ENCODE assay signal across 1 cellular context in the genomic region with DNA sequence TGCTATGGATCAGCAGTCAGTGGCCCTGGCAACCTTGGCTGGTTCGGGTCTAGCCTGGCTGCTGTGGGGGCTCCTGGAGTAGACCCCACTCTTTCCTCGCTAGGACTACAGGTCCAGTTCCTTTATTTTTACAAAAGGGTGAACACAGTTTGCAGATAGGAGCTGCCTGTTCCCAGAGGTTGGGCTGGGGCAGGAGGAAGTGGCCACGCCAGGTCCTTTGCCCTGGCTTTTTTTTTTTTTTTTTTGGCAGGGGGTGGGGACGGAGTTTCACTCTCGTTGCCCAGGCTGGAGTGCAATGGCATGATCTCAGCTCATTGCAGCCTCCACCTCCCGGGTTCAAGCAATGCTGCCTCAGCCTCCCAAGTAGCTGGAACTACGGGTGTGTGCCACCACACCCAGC.
TF ChIP-seq lines count a peak whose summit lies in the region.

No MANE protein-coding gene starts in this region.

TF ChIP-seq in SK-N-SH treated with all-trans-retinoic acid at 6 μM for 48 hours, 23 proteins besides CTCF, POLR2A, EP300 and RAD21 (continued from another document):
- TF ChIP-seq, protein P1, sequence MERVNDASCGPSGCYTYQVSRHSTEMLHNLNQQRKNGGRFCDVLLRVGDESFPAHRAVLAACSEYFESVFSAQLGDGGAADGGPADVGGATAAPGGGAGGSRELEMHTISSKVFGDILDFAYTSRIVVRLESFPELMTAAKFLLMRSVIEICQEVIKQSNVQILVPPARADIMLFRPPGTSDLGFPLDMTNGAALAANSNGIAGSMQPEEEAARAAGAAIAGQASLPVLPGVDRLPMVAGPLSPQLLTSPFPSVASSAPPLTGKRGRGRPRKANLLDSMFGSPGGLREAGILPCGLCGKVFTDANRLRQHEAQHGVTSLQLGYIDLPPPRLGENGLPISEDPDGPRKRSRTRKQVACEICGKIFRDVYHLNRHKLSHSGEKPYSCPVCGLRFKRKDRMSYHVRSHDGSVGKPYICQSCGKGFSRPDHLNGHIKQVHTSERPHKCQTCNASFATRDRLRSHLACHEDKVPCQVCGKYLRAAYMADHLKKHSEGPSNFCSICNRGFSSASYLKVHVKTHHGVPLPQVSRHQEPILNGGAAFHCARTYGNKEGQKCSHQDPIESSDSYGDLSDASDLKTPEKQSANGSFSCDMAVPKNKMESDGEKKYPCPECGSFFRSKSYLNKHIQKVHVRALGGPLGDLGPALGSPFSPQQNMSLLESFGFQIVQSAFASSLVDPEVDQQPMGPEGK (CRISPR knock-in tag; IDR thresholded peaks at IDR 0.05; ENCODE audit: borderline replicate concordance) = no peak
- TF ChIP-seq ISL1 (CRISPR knock-in tag; IDR thresholded peaks at IDR 0.05) = no peak
- no peak for TF ChIP-seq ESRRG (CRISPR knock-in tag; IDR thresholded peaks at IDR 0.05)
- no peak for TF ChIP-seq OSR1 (CRISPR knock-in tag; IDR thresholded peaks at IDR 0.05)
- no peak for TF ChIP-seq ZNF70 (CRISPR knock-in tag; IDR thresholded peaks at IDR 0.05)
- no peak for TF ChIP-seq CSRNP3 (CRISPR knock-in tag; IDR thresholded peaks at IDR 0.05)
- TF ChIP-seq, protein P2, sequence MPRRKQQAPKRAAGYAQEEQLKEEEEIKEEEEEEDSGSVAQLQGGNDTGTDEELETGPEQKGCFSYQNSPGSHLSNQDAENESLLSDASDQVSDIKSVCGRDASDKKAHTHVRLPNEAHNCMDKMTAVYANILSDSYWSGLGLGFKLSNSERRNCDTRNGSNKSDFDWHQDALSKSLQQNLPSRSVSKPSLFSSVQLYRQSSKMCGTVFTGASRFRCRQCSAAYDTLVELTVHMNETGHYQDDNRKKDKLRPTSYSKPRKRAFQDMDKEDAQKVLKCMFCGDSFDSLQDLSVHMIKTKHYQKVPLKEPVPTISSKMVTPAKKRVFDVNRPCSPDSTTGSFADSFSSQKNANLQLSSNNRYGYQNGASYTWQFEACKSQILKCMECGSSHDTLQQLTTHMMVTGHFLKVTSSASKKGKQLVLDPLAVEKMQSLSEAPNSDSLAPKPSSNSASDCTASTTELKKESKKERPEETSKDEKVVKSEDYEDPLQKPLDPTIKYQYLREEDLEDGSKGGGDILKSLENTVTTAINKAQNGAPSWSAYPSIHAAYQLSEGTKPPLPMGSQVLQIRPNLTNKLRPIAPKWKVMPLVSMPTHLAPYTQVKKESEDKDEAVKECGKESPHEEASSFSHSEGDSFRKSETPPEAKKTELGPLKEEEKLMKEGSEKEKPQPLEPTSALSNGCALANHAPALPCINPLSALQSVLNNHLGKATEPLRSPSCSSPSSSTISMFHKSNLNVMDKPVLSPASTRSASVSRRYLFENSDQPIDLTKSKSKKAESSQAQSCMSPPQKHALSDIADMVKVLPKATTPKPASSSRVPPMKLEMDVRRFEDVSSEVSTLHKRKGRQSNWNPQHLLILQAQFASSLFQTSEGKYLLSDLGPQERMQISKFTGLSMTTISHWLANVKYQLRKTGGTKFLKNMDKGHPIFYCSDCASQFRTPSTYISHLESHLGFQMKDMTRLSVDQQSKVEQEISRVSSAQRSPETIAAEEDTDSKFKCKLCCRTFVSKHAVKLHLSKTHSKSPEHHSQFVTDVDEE (CRISPR knock-in tag; IDR thresholded peaks at IDR 0.05) = no peak
- no peak for TF ChIP-seq ZNF565 (CRISPR knock-in tag; conservative IDR thresholded peaks at IDR 0.05; ENCODE audit: low read depth)
- TF ChIP-seq TCF4 (CRISPR knock-in tag; IDR thresholded peaks at IDR 0.05; ENCODE audit: borderline replicate concordance) = no peak
- TF ChIP-seq ZC3H10 (CRISPR knock-in tag; IDR thresholded peaks at IDR 0.05) = no peak
- TF ChIP-seq GLIS3 (CRISPR knock-in tag; IDR thresholded peaks at IDR 0.05) = no peak
- no peak for TF ChIP-seq BACH2 (CRISPR knock-in tag; IDR thresholded peaks at IDR 0.05; ENCODE audit: borderline replicate concordance)
- no peak for TF ChIP-seq TOX (CRISPR knock-in tag; IDR thresholded peaks at IDR 0.05; ENCODE audit: borderline replicate concordance)
